Comparison of ENCODE assay signal across 8 cellular contexts in the genomic region with DNA sequence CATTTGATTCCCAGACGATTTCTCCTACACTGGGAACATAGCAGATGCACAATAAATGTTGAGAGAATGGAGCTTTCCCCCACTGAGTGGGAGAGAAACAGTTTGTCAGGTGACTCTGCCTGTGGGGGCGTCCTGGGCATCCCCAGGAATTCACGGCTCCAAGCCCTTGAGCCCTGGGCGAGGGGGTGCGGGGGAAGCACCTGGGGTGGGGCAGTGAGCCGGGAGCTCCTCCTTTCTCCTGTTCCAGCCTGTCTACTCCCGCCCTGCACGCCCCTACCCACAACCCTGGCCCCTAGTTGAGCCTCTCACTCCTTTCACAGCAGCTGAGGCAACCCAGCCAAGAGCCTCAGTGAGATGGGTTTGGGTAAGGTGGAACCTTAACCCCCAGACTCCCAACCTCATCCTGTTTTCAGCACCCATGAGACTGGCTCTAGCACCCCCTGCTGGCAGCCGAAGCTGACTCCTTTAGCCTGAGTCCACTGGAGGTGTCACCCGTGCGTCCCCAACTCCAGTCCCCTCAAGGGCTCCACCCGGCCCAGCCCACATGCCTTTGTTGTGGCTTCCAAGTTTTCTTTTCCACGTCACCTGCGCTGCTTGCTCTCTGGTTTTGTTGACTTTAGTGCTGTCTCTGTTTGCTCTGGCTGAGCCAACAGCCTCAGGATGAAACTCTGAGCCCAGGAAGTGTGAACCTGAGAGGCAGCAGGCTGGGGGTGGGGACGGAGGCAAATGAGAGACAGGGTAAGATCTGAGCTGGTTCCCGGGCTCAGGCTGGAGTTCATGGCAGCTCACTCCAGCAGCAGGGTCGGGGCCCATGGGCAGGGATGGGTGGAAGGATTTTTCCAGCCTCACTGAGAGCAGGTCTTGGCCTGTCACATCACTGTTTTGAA.
DNase-seq lines count a peak whose midpoint lies in the region; ATAC-seq and TF ChIP-seq lines count a peak whose summit lies in the region.

No MANE protein-coding gene starts in this region.

- DNase-seq in NCI-H1105 (lab: John Stamatoyannopoulos, UW) (peak; percentile 41), cerebellar cortex (ENCODE audit: low spot score) (peak; percentile 58), left kidney (ENCODE audit: low read depth, low spot score) (peak; percentile 79)
- peak; percentile 90 to 94 (median 91) for DNase-seq in stimulated activated CD4-positive, alpha-beta T cell treated with anti-CD3 and anti-CD28 coated beads, TNF-alpha, amount 100 ng/mL, for 48 hours (ENCODE audit: low read depth in 3 of 3)

- peak overlapping the region; percentile 89 for H3K27ac ChIP-seq in C4-2B

- peak; percentile 89 for TF ChIP-seq CTCF in C4-2B (conservative IDR thresholded peaks at IDR 0.05)

- ATAC-seq in GM19455 (IDR thresholded peaks at IDR 0.05; ENCODE audit: unreplicated experiment) (peak; percentile 70), GM21447 (IDR thresholded peaks at IDR 0.05; ENCODE audit: unreplicated experiment) (no peak)
- peak; percentile 87 to 88 for ATAC-seq in activated CD4-positive, CD25-positive, alpha-beta regulatory T cell treated with anti-CD3 and anti-CD28 coated beads, Interleukin-2, amount 50 U/mL, for 24 hours

Comparison
In these comparisons a context has a peak if more than half of its experiments do, and no peak if none do; other contexts are left out.
1. DNase-seq: peak in every context shown above with its lines; median percentile 91 in stimulated activated CD4-positive, alpha-beta T cell treated with anti-CD3 and anti-CD28 coated beads, TNF-alpha, amount 100 ng/mL, for 48 hours; 79 in left kidney; 58 in cerebellar cortex; 41 in NCI-H1105.